12 cellular contexts compared by ENCODE assay signal in genomic region chr2:29430382-29431112, GRCh38.
DNase-seq lines count a peak whose midpoint lies in the region; ATAC-seq and TF ChIP-seq lines count a peak whose summit lies in the region.
"Had no signal": no experiment of that assay in that cellular context is flagged by ENCODE, and none has a peak within 500 bp of the region (broad histone marks: within the 10 kb centered on the region; RNA-seq: fewer than 3 reads in every experiment).

No MANE protein-coding gene starts in this region.

- TF ChIP-seq CTCF in heart left ventricle (IDR thresholded peaks at IDR 0.05) (no peak), body of pancreas (IDR thresholded peaks at IDR 0.05) (no peak)

- intact Hi-C loops in heart left ventricle (cut with DNase I) (loop anchor here in 1 of 10 donors (5.0 kb wide), 1 partner anchor 197 kb away; no protein-coding TSS in a partner anchor), left cardiac atrium (cut with DNase I) (no loop called here), body of pancreas (cut with DNase I) (no loop called here)

- H3K36me3 ChIP-seq in heart left ventricle (no peaks in the 10 kb centered on the region), body of pancreas (replicated peaks in 1 of 2; ENCODE audit: insufficient read depth in 1 of 2, low read depth in 2 of 2) (no peaks in the 10 kb centered on the region)
- H3K36me3 ChIP-seq: SJSA1 had no signal

- ATAC-seq in heart left ventricle = peak; percentile 24 to 67 (median 40)
- ATAC-seq in left cardiac atrium = no peak
- ATAC-seq in body of pancreas = peak; percentile 83

- H3K27me3 ChIP-seq in heart left ventricle (peaks cover 0 to 3% (median 0%) of the 10 kb centered on the region in 9 donors), body of pancreas (no peaks in the 10 kb centered on the region)
- H3K27me3 ChIP-seq: SJSA1 had no signal

- H3K4me1 ChIP-seq in heart left ventricle (no peaks in the 10 kb centered on the region), body of pancreas (peaks cover 20% of the 10 kb centered on the region)
- H3K4me1 ChIP-seq: Caco-2, SJSA1 had no signal

- 38 to 45% (median 43%) methylated on average over 4 of the region's 4 CpGs for WGBS in heart left ventricle, 4 donors
- 17 to 26% methylated on average over 4 of the region's 4 CpGs for WGBS in body of pancreas, 2 donors

- DNase-seq in heart left ventricle (no peak), left cardiac atrium (no peak), NCI-H2029 treated with DMSO at 0.1 percent for 48 hours (lab: John Stamatoyannopoulos, UW) (peak; percentile 23), body of pancreas (peak; percentile 47 to 67 (median 59)), NCI-H1694 (lab: John Stamatoyannopoulos, UW) (no peak), putamen (ENCODE audit: low spot score) (no peak)
- no peak for DNase-seq in stimulated activated CD4-positive, alpha-beta T cell treated with anti-CD3 and anti-CD28 coated beads, Interleukin-1b, Interleukin-23, amount 100 ng/mL, for 48 hours
- DNase-seq: Caco-2, GM23248, NCI-H2081, NCI-H226 had no signal

- TF ChIP-seq POLR2A in heart left ventricle (IDR thresholded peaks at IDR 0.05) (no peak), body of pancreas (IDR thresholded peaks at IDR 0.05) (no peak)

- peaks cover 0 to 3% (median 0%) of the 10 kb centered on the region in 12 donors for H3K9me3 ChIP-seq in heart left ventricle
- H3K9me3 ChIP-seq in body of pancreas = no peaks in the 10 kb centered on the region
- H3K9me3 ChIP-seq: Caco-2, SJSA1 had no signal

- no peak overlapping the region for H3K27ac ChIP-seq in heart left ventricle
- peak overlapping the region in 3 of 4 donors; percentile 6 to 54 (median 39) for H3K27ac ChIP-seq in body of pancreas
- H3K27ac ChIP-seq: GM23248, SJSA1 had no signal

- H3K4me3 ChIP-seq in heart left ventricle (no peak overlapping the region), body of pancreas (no peak overlapping the region)
- H3K4me3 ChIP-seq: GM23248, SJSA1 had no signal

Comparison
In these comparisons a context has a peak if more than half of its experiments do, and no peak if none do; other contexts are left out.
1. ATAC-seq: peak in heart left ventricle (4 of 4) and body of pancreas (single experiment); none in left cardiac atrium (0 of 2).
2. DNase-seq: peak in NCI-H2029 treated with DMSO at 0.1 percent for 48 hours (single experiment) and body of pancreas (4 of 4); none in heart left ventricle (0 of 5), left cardiac atrium (single experiment), NCI-H1694 (single experiment), putamen (single experiment) and stimulated activated CD4-positive, alpha-beta T cell treated with anti-CD3 and anti-CD28 coated beads, Interleukin-1b, Interleukin-23, amount 100 ng/mL, for 48 hours (single experiment).
3. H3K27ac ChIP-seq: peak in body of pancreas (3 of 4); none in heart left ventricle (0 of 12).